1 cellular context compared by ENCODE assay signal in the genomic region with DNA sequence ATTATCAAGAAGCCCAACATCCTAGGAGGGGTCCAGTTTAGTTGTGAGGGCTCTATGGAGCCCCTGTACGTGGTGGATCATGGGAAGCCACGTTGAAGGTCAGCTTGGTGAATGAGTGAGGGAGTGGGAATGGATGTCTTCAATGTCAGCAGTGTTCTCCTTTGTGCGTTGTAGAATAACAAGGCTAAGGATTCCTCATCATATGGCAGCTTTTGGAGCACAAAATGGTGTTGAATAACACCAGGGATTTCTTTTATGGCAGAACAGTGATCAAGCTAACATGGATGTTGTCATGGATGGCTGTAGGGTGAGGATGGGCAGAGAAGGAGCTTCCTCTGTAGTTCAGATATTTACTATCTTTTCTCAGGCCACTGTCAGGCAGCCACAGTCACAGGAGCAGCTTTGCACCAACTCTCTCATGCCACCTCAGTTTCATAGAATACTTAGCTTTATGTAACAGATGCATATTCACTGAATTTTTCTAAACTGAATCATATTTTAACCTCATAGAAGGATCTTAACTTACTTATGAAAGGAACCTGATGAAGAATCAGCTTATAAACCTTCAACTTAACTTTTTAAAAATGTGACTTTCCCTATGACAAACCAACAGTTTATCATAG.
TF ChIP-seq lines count a peak whose summit lies in the region.

No MANE protein-coding gene starts in this region.

TF ChIP-seq in H1, 55 proteins besides CTCF, POLR2A, EP300 and RAD21:
- TF ChIP-seq RBBP5 (IDR thresholded peaks at IDR 0.05; ENCODE audit: borderline replicate concordance, low read depth, low read length) = no peak
- no peak for TF ChIP-seq BRCA1 (IDR thresholded peaks at IDR 0.05; ENCODE audit: low read depth, low read length)
- TF ChIP-seq ASH2L (IDR thresholded peaks at IDR 0.05; ENCODE audit: low read length) = no peak
- TF ChIP-seq NANOG (IDR thresholded peaks at IDR 0.05; ENCODE audit: insufficient read depth, low read depth, low read length, poor library complexity, severe bottlenecking) = no peak
